5 cellular contexts compared by ENCODE assay signal in the genomic region with DNA sequence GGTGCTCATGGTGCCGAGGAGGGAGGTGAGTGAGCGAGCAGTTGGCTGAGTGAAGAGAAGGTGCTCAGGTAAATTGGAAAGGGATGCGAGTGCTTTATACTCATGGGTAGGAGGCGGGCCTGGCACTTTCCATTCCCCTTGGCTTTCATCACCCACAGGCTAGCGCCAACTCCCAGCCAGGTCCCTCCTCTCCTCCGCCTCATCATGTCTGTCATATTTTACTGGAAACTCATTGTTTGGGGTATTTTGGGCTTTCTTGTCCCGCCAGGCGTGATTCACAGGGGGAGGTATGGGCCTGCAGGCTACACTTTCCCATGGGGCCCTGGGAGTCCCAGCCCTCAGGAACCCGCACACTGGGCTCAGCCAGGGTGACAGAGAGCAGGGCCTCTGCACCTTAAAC. TPM values are rescaled to one million over a fixed set of nuclear protein-coding genes. Genes with fewer than 3 reads are reported as not detected.
"Had no signal": no experiment of that assay in that cellular context is flagged by ENCODE, and none has a peak within 500 bp of the region (broad histone marks: within the 10 kb centered on the region; RNA-seq: fewer than 3 reads in every experiment).

No MANE protein-coding gene starts in this region.

RNA-seq across cellular contexts. Expression of a gene that starts 26.8 kb away (rescaled TPM):
- total RNA-seq: LHCN-M2, PC-3, Right ventricle myocardium superior, SJSA1 had no signal
- polyA plus RNA-seq: SK-N-SH had no signal
